Comparison of ENCODE assay signal across 7 cellular contexts in genomic region chr10:132551093-132551807, GRCh38.
DNase-seq lines count a peak whose midpoint lies in the region; ATAC-seq lines count a peak whose summit lies in the region.

No MANE protein-coding gene starts in this region.

- DNase-seq in NAMALWA (ENCODE audit: low spot score) = peak; percentile 93
- peak; percentile 13 for DNase-seq in iPS-NIHi7 (ENCODE audit: extremely low spot score)
- DNase-seq in DMS79 (lab: John Stamatoyannopoulos, UW) = no peak
- no peak for DNase-seq in stimulated activated CD4-positive, alpha-beta T cell treated with anti-CD3 and anti-CD28 coated beads, Interleukin-4, amount 100 ng/mL, for 4 hours
- no peak for DNase-seq in HPDE6-E6E7 (ENCODE audit: extremely low spot score)

- ATAC-seq in GM18520 (IDR thresholded peaks at IDR 0.05; ENCODE audit: unreplicated experiment) = peak; percentile 49
- peak; percentile 76 for ATAC-seq in GM21723 (IDR thresholded peaks at IDR 0.05; ENCODE audit: unreplicated experiment)

Comparison
In these comparisons a context has a peak if more than half of its experiments do, and no peak if none do; other contexts are left out.
1. DNase-seq: peak in NAMALWA (single experiment) and iPS-NIHi7 (single experiment); none in DMS79 (single experiment), stimulated activated CD4-positive, alpha-beta T cell treated with anti-CD3 and anti-CD28 coated beads, Interleukin-4, amount 100 ng/mL, for 4 hours (0 of 2) and HPDE6-E6E7 (single experiment).